1 cellular context compared by ENCODE assay signal in genomic region chr2:6459138-6459537, GRCh38.
TF ChIP-seq lines count a peak whose summit lies in the region.

No MANE protein-coding gene starts in this region.

TF ChIP-seq in H1, 55 proteins besides CTCF, POLR2A, EP300 and RAD21:
- no peak for TF ChIP-seq TBP (IDR thresholded peaks at IDR 0.05; ENCODE audit: low read depth, low read length)
- no peak for TF ChIP-seq KDM5A (IDR thresholded peaks at IDR 0.05; ENCODE audit: low read length)
- no peak for TF ChIP-seq RFX5 (IDR thresholded peaks at IDR 0.05; ENCODE audit: borderline replicate concordance, low read depth, low read length)
- TF ChIP-seq, protein P1, sequence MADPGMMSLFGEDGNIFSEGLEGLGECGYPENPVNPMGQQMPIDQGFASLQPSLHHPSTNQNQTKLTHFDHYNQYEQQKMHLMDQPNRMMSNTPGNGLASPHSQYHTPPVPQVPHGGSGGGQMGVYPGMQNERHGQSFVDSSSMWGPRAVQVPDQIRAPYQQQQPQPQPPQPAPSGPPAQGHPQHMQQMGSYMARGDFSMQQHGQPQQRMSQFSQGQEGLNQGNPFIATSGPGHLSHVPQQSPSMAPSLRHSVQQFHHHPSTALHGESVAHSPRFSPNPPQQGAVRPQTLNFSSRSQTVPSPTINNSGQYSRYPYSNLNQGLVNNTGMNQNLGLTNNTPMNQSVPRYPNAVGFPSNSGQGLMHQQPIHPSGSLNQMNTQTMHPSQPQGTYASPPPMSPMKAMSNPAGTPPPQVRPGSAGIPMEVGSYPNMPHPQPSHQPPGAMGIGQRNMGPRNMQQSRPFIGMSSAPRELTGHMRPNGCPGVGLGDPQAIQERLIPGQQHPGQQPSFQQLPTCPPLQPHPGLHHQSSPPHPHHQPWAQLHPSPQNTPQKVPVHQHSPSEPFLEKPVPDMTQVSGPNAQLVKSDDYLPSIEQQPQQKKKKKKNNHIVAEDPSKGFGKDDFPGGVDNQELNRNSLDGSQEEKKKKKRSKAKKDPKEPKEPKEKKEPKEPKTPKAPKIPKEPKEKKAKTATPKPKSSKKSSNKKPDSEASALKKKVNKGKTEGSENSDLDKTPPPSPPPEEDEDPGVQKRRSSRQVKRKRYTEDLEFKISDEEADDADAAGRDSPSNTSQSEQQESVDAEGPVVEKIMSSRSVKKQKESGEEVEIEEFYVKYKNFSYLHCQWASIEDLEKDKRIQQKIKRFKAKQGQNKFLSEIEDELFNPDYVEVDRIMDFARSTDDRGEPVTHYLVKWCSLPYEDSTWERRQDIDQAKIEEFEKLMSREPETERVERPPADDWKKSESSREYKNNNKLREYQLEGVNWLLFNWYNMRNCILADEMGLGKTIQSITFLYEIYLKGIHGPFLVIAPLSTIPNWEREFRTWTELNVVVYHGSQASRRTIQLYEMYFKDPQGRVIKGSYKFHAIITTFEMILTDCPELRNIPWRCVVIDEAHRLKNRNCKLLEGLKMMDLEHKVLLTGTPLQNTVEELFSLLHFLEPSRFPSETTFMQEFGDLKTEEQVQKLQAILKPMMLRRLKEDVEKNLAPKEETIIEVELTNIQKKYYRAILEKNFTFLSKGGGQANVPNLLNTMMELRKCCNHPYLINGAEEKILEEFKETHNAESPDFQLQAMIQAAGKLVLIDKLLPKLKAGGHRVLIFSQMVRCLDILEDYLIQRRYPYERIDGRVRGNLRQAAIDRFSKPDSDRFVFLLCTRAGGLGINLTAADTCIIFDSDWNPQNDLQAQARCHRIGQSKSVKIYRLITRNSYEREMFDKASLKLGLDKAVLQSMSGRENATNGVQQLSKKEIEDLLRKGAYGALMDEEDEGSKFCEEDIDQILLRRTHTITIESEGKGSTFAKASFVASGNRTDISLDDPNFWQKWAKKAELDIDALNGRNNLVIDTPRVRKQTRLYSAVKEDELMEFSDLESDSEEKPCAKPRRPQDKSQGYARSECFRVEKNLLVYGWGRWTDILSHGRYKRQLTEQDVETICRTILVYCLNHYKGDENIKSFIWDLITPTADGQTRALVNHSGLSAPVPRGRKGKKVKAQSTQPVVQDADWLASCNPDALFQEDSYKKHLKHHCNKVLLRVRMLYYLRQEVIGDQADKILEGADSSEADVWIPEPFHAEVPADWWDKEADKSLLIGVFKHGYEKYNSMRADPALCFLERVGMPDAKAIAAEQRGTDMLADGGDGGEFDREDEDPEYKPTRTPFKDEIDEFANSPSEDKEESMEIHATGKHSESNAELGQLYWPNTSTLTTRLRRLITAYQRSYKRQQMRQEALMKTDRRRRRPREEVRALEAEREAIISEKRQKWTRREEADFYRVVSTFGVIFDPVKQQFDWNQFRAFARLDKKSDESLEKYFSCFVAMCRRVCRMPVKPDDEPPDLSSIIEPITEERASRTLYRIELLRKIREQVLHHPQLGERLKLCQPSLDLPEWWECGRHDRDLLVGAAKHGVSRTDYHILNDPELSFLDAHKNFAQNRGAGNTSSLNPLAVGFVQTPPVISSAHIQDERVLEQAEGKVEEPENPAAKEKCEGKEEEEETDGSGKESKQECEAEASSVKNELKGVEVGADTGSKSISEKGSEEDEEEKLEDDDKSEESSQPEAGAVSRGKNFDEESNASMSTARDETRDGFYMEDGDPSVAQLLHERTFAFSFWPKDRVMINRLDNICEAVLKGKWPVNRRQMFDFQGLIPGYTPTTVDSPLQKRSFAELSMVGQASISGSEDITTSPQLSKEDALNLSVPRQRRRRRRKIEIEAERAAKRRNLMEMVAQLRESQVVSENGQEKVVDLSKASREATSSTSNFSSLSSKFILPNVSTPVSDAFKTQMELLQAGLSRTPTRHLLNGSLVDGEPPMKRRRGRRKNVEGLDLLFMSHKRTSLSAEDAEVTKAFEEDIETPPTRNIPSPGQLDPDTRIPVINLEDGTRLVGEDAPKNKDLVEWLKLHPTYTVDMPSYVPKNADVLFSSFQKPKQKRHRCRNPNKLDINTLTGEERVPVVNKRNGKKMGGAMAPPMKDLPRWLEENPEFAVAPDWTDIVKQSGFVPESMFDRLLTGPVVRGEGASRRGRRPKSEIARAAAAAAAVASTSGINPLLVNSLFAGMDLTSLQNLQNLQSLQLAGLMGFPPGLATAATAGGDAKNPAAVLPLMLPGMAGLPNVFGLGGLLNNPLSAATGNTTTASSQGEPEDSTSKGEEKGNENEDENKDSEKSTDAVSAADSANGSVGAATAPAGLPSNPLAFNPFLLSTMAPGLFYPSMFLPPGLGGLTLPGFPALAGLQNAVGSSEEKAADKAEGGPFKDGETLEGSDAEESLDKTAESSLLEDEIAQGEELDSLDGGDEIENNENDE (IDR thresholded peaks at IDR 0.05; ENCODE audit: insufficient replicate concordance, low read length), result no peak
- TF ChIP-seq SP2 (IDR thresholded peaks at IDR 0.05; ENCODE audit: low read length), result no peak
- TF ChIP-seq CREB1 (IDR thresholded peaks at IDR 0.05), result no peak
- TF ChIP-seq GTF2F1 (IDR thresholded peaks at IDR 0.05; ENCODE audit: borderline replicate concordance, low read depth, low read length), result no peak
- no peak for TF ChIP-seq BACH1 (IDR thresholded peaks at IDR 0.05; ENCODE audit: low read length)
- TF ChIP-seq BCL11A (IDR thresholded peaks at IDR 0.05; ENCODE audit: low read depth in 2 of 2, low read length in 2 of 2), result no peak
- TF ChIP-seq MAFK (IDR thresholded peaks at IDR 0.05; ENCODE audit: low read depth, low read length), result no peak
